In genomic region chr2:1889099-1889650, GRCh38 we compare ENCODE assay signal across 27 cellular contexts.
"Had no signal": no experiment of that assay in that cellular context is flagged by ENCODE, and none has a peak within 500 bp of the region (broad histone marks: within the 10 kb centered on the region; RNA-seq: fewer than 3 reads in every experiment).

No MANE protein-coding gene starts in this region.

- H3K36me3 ChIP-seq: heart left ventricle, left lung, right atrium auricular region, right lobe of liver, stomach, thyroid gland, transverse colon, upper lobe of left lung, vagina had no signal

- DNase-seq: heart left ventricle; kidney; left colon; left lung; mesendoderm; midbrain; mucosa of descending colon; naive thymus-derived CD4-positive, alpha-beta T cell; nucleus accumbens; stimulated activated CD4-positive, alpha-beta T cell treated with anti-CD3 and anti-CD28 coated beads, Interleukin-1b, Interleukin-23, amount 100 ng/mL, for 48 hours; stimulated activated CD4-positive, alpha-beta T cell treated with anti-CD3 and anti-CD28 coated beads, Interleukin-2, amount 100 ng/mL, for 48 hours; stimulated activated CD4-positive, alpha-beta T cell treated with anti-CD3 and anti-CD28 coated beads, Interleukin-4, amount 100 ng/mL, for 4 hours; stimulated activated naive B cell treated with anti-CD40 and anti-IgM and Interleukin-4, amounts not matched to agents 10 μg/mL and 1 μg/mL and 100 μg/mL, for 72 hours; stimulated activated naive CD8-positive, alpha-beta T cell treated with anti-CD3 and anti-CD28 coated beads, Interleukin-15, Interleukin-2, amounts not matched to agents 100 U/mL and 50 U/mL, for 24 hours; stomach; testis; thyroid gland; transverse colon had no signal

- H3K9ac ChIP-seq: parathyroid adenoma had no signal

- H3K36me3 Mint-ChIP-seq: naive thymus-derived CD4-positive, alpha-beta T cell; natural killer cell treated with Interleukin-12 subunit alpha and Interleukin-12 subunit beta and Interleukin-15 and Interleukin-18, amount 100 ng/mL, for 72 hours; stimulated activated naive B cell treated with anti-CD40 and anti-IgM and Interleukin-4, amounts not matched to agents 10 μg/mL and 1 μg/mL and 100 μg/mL, for 72 hours had no signal

- H3K27ac ChIP-seq: heart left ventricle, left lung, parathyroid adenoma, right atrium auricular region, right lobe of liver, stomach, testis, thyroid gland, transverse colon, upper lobe of left lung, vagina had no signal

- H3K27ac Mint-ChIP-seq: naive thymus-derived CD4-positive, alpha-beta T cell; natural killer cell treated with Interleukin-12 subunit alpha and Interleukin-12 subunit beta and Interleukin-15 and Interleukin-18, amount 100 ng/mL, for 72 hours; progenitor cell of endocrine pancreas; stimulated activated naive B cell treated with anti-CD40 and anti-IgM and Interleukin-4, amounts not matched to agents 10 μg/mL and 1 μg/mL and 100 μg/mL, for 72 hours had no signal

- H3K4me3 Mint-ChIP-seq: naive thymus-derived CD4-positive, alpha-beta T cell; natural killer cell treated with Interleukin-12 subunit alpha and Interleukin-12 subunit beta and Interleukin-15 and Interleukin-18, amount 100 ng/mL, for 72 hours; stimulated activated naive B cell treated with anti-CD40 and anti-IgM and Interleukin-4, amounts not matched to agents 10 μg/mL and 1 μg/mL and 100 μg/mL, for 72 hours had no signal

- H3K4me2 ChIP-seq: smooth muscle cell had no signal

- H3K9me3 ChIP-seq: heart left ventricle, left lung, mucosa of descending colon, right atrium auricular region, right lobe of liver, stomach, testis, thyroid gland, transverse colon, upper lobe of left lung, vagina had no signal

- H3K9me3 Mint-ChIP-seq: natural killer cell treated with Interleukin-12 subunit alpha and Interleukin-12 subunit beta and Interleukin-15 and Interleukin-18, amount 100 ng/mL, for 72 hours; stimulated activated naive B cell treated with anti-CD40 and anti-IgM and Interleukin-4, amounts not matched to agents 10 μg/mL and 1 μg/mL and 100 μg/mL, for 72 hours had no signal

- H3K79me2 ChIP-seq: parathyroid adenoma had no signal

- H3K4me1 ChIP-seq: left lung, parathyroid adenoma, right lobe of liver, stomach, transverse colon, upper lobe of left lung had no signal

- H3K27me3 ChIP-seq: heart left ventricle, right atrium auricular region, right lobe of liver, testis, thyroid gland, transverse colon, upper lobe of left lung, vagina had no signal

- H3K4me1 Mint-ChIP-seq: stimulated activated naive B cell treated with anti-CD40 and anti-IgM and Interleukin-4, amounts not matched to agents 10 μg/mL and 1 μg/mL and 100 μg/mL, for 72 hours had no signal

- ATAC-seq: heart left ventricle; left colon; left lung; mucosa of descending colon; naive thymus-derived CD4-positive, alpha-beta T cell; natural killer cell treated with Interleukin-12 subunit alpha and Interleukin-12 subunit beta and Interleukin-15 and Interleukin-18, amount 100 ng/mL, for 72 hours; right lobe of liver; stimulated activated naive B cell treated with anti-CD40 and anti-IgM and Interleukin-4, amounts not matched to agents 10 μg/mL and 1 μg/mL and 100 μg/mL, for 72 hours; stimulated activated naive CD8-positive, alpha-beta T cell treated with anti-CD3 and anti-CD28 coated beads, Interleukin-15, Interleukin-2, amounts not matched to agents 100 U/mL and 50 U/mL, for 24 hours had no signal

- H2AFZ ChIP-seq: parathyroid adenoma had no signal

- H3K4me3 ChIP-seq: heart left ventricle, left lung, lung, mucosa of descending colon, right atrium auricular region, right lobe of liver, smooth muscle cell, stomach, testis, thyroid gland, transverse colon, upper lobe of left lung, vagina had no signal
